ENCODE assay signal across 8 cellular contexts in the genomic region with DNA sequence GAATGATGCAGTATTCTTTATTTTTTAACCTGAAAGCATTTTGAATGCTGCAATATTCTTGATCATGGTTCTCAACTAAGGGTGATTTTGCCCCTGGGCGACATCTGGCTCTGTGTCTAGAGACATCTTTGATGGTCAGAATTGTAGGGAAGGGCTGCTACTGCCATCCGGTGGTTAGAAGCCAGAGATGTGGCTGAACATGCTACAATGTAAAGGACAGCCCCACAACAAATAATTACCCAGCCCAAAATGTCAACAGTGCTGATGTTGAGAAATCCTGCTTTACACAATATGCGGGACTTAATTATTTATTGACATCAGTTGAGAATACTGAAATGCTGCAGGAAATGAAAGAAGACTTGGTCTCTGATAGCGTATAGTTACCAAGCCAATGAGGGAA. TPM values are rescaled to one million over a fixed set of nuclear protein-coding genes. Genes with fewer than 3 reads are reported as not detected.
DNase-seq lines count a peak whose midpoint lies in the region; ATAC-seq and FAIRE-seq lines count a peak whose summit lies in the region.

No MANE protein-coding gene starts in this region.

- DNase-seq in COLO668 (lab: John Stamatoyannopoulos, UW; ENCODE audit: unreplicated experiment) (peak; percentile 15), HT1080 (ENCODE audit: low read depth) (peak; percentile 52), SHP77 treated with DMSO at 0.1 percent for 48 hours (lab: John Stamatoyannopoulos, UW) (peak; percentile 4), kidney tubule cell (ENCODE audit: low spot score) (peak; percentile 35), small intestine (no peak)

- H3K36me3 ChIP-seq in small intestine (ENCODE audit: control insufficient read depth in 2 of 2, insufficient read depth in 2 of 2, low read length in 2 of 2) = no peaks in the 10 kb centered on the region

- no peak overlapping the region for H3K27ac ChIP-seq in small intestine (ENCODE audit: low read depth in 1 of 2, low read length in 1 of 2)

- no peak for FAIRE-seq in small intestine (lab: Jason Lieb, UNC)

- ATAC-seq in GM19328 (IDR thresholded peaks at IDR 0.05; ENCODE audit: unreplicated experiment) = peak; percentile 52
- no peak for ATAC-seq in GM19324 (IDR thresholded peaks at IDR 0.05; ENCODE audit: low FRiP score, unreplicated experiment)
- ATAC-seq in HG02571 (IDR thresholded peaks at IDR 0.05; ENCODE audit: unreplicated experiment) = no peak

- H3K4me3 ChIP-seq in small intestine (ENCODE audit: low read depth in 1 of 2, low read length in 2 of 2) = no peak overlapping the region

- no peaks in the 10 kb centered on the region for H3K4me1 ChIP-seq in small intestine (ENCODE audit: control insufficient read depth in 2 of 2, insufficient read depth in 1 of 2, low read depth in 1 of 2, low read length in 1 of 2)

- no peaks in the 10 kb centered on the region for H3K9me3 ChIP-seq in small intestine (ENCODE audit: control insufficient read depth, low read depth)

- WGBS in small intestine, 3 donors = 28 to 44% (median 35%) methylated on average over 4 of the region's 4 CpGs

- H3K27me3 ChIP-seq in small intestine (ENCODE audit: control insufficient read depth in 2 of 2, insufficient read depth in 2 of 2, low read length in 2 of 2) = peaks cover 0 to 2% of the 10 kb centered on the region in 2 donors

RNA-seq across cellular contexts. Expression of a gene that starts 37.5 kb away (rescaled TPM):
- 0.27 and 1.8 TPM in 2 replicates for total RNA-seq in HT1080 (2014; rRNA removed; shearing (Covaris generic))
- polyA plus RNA-seq in HT1080 (2015; cell fraction: cytosol; rRNA removed) = 0.61 and 0.88 TPM in 2 replicates
- 1.1 and 2.1 TPM in 2 replicates for polyA plus RNA-seq in HT1080 (2015; cell fraction: nucleus; rRNA removed)
- polyA plus RNA-seq in small intestine = under 1 TPM; 0.03 to 0.81 (median 0.67) TPM

RNA-seq across cellular contexts. Expression of a gene that starts 57.7 kb away (rescaled TPM):
- not detected in 2 replicates for total RNA-seq in HT1080 (2014; rRNA removed; shearing (Covaris generic))
- not detected in 2 replicates for polyA plus RNA-seq in HT1080 (2015; cell fraction: cytosol; rRNA removed)
- not detected in 2 replicates for polyA plus RNA-seq in HT1080 (2015; cell fraction: nucleus; rRNA removed)
- not detected for polyA plus RNA-seq in small intestine
